Comparison of ENCODE assay signal across 15 cellular contexts in genomic region chr4:78561677-78562076, GRCh38. TPM values are rescaled to one million over a fixed set of nuclear protein-coding genes. Genes with fewer than 3 reads are reported as not detected.
DNase-seq lines count a peak whose midpoint lies in the region; ATAC-seq and TF ChIP-seq lines count a peak whose summit lies in the region.
"Had no signal": no experiment of that assay in that cellular context is flagged by ENCODE, and none has a peak within 500 bp of the region (broad histone marks: within the 10 kb centered on the region; RNA-seq: fewer than 3 reads in every experiment).

No MANE protein-coding gene starts in this region.

- no peaks in the 10 kb centered on the region for H3K79me2 ChIP-seq in GM23338 (replicated peaks; ENCODE audit: insufficient read depth)

- ATAC-seq in GM23338 (no peak), body of pancreas (peak; percentile 76), GM19467 (IDR thresholded peaks at IDR 0.05; ENCODE audit: unreplicated experiment) (no peak)
- no peak for ATAC-seq in stimulated activated naive CD8-positive, alpha-beta T cell treated with anti-CD3 and anti-CD28 coated beads, Interleukin-15, amount 100 ng/mL, for 72 hours
- ATAC-seq: psoas muscle, T-cell had no signal

- H3K27ac ChIP-seq in GM23338 (ENCODE audit: low read depth) (0 out of 2 replicates have a peak overlapping the region, but pooled peaks have one; percentile 5), body of pancreas (peak overlapping the region; percentile 19 to 57 (median 34)), liver (ENCODE audit: low read depth in 1 of 2, low read length in 2 of 2) (no peak overlapping the region), adrenal gland (peak overlapping the region in 1 of 5 donors; percentile 3)
- H3K27ac ChIP-seq: psoas muscle had no signal

- TF ChIP-seq CTCF in GM23338 (conservative IDR thresholded peaks at IDR 0.05; ENCODE audit: low read depth in 2 of 2) (no peak), body of pancreas (IDR thresholded peaks at IDR 0.05) (no peak), liver (IDR thresholded peaks at IDR 0.05; ENCODE audit: low read depth, low read length, missing input control) (no peak), adrenal gland (IDR thresholded peaks at IDR 0.05) (no peak)

- H3K4me1 Mint-ChIP-seq in GM23338: peaks cover 49% of the 10 kb centered on the region
- no peaks in the 10 kb centered on the region for H3K4me1 Mint-ChIP-seq in stimulated activated naive CD8-positive, alpha-beta T cell treated with anti-CD3 and anti-CD28 coated beads, Interleukin-15, amount 100 ng/mL, for 72 hours
- H3K4me1 Mint-ChIP-seq: activated naive CD4-positive, alpha-beta T cell treated with anti-CD3 and anti-CD28 coated beads, Interleukin-2, amount 50 U/mL, for 24 hours; T-cell had no signal

- intact Hi-C loops in body of pancreas (cut with DNase I) (no loop called here), adrenal gland (cut with DNase I) (no loop called here)

- peaks cover 5% of the 10 kb centered on the region; the same call in 1 of the 3 replicates for H3K36me3 Mint-ChIP-seq in GM23338 (ENCODE audit: low read depth)
- H3K36me3 Mint-ChIP-seq: activated naive CD4-positive, alpha-beta T cell treated with anti-CD3 and anti-CD28 coated beads, Interleukin-2, amount 50 U/mL, for 24 hours; T-cell had no signal

- H3K36me3 ChIP-seq in GM23338 (ENCODE audit: insufficient read depth) (no peaks in the 10 kb centered on the region), body of pancreas (replicated peaks in 1 of 2; ENCODE audit: insufficient read depth in 1 of 2, low read depth in 2 of 2) (no peaks in the 10 kb centered on the region), liver (ENCODE audit: control insufficient read depth in 4 of 4, insufficient read depth in 3 of 4, low read depth in 1 of 4, low read length in 3 of 4) (no peaks in the 10 kb centered on the region), skeletal muscle satellite cell (ENCODE audit: insufficient read depth, low read length) (no peaks in the 10 kb centered on the region), adrenal gland (replicated peaks in 1 of 2) (no peaks in the 10 kb centered on the region), H7 (replicated peaks; ENCODE audit: control insufficient read depth, insufficient read depth, low read length) (no peaks in the 10 kb centered on the region)

- no peaks in the 10 kb centered on the region for H4K20me1 ChIP-seq in GM23338 (replicated peaks; ENCODE audit: insufficient read depth)

- H3K27ac Mint-ChIP-seq in GM23338: no peak overlapping the region
- H3K27ac Mint-ChIP-seq in stimulated activated naive CD8-positive, alpha-beta T cell treated with anti-CD3 and anti-CD28 coated beads, Interleukin-15, amount 100 ng/mL, for 72 hours: no peak overlapping the region
- H3K27ac Mint-ChIP-seq: activated naive CD4-positive, alpha-beta T cell treated with anti-CD3 and anti-CD28 coated beads, Interleukin-2, amount 50 U/mL, for 24 hours; T-cell had no signal

- no peak overlapping the region for H3K9ac ChIP-seq in liver (ENCODE audit: low read depth in 1 of 2, low read length in 2 of 2)
- no peak overlapping the region for H3K9ac ChIP-seq in skeletal muscle satellite cell (ENCODE audit: low read depth, low read length)

- H3K4me3 Mint-ChIP-seq in GM23338: no peak overlapping the region
- no peak overlapping the region for H3K4me3 Mint-ChIP-seq in stimulated activated naive CD8-positive, alpha-beta T cell treated with anti-CD3 and anti-CD28 coated beads, Interleukin-15, amount 100 ng/mL, for 72 hours
- H3K4me3 Mint-ChIP-seq: activated naive CD4-positive, alpha-beta T cell treated with anti-CD3 and anti-CD28 coated beads, Interleukin-2, amount 50 U/mL, for 24 hours; T-cell had no signal

- TF ChIP-seq POLR2A in body of pancreas (IDR thresholded peaks at IDR 0.05): no peak
- no peak for TF ChIP-seq POLR2A in adrenal gland (IDR thresholded peaks at IDR 0.05)

- H3K27me3 ChIP-seq in GM23338 (ENCODE audit: insufficient read depth) (no peaks in the 10 kb centered on the region), body of pancreas (no peaks in the 10 kb centered on the region), liver (ENCODE audit: control insufficient read depth in 4 of 4, insufficient read depth in 4 of 4, low read length in 3 of 4) (peaks cover 0 to 5% (median 1%) of the 10 kb centered on the region in 4 donors), skeletal muscle satellite cell (ENCODE audit: control insufficient read depth, insufficient read depth, low read length) (no peaks in the 10 kb centered on the region), adrenal gland (no peaks in the 10 kb centered on the region), H7 (ENCODE audit: control insufficient read depth, insufficient read depth, low read length) (no peaks in the 10 kb centered on the region)

- H3K4me2 ChIP-seq in GM23338: peak overlapping the region; percentile 1; the same call in 1 of the 2 replicates
- H3K4me2 ChIP-seq in skeletal muscle satellite cell (ENCODE audit: low read length): peak overlapping the region; percentile 52

- peaks cover 2% of the 10 kb centered on the region for H3K27me3 Mint-ChIP-seq in GM23338 (ENCODE audit: insufficient read depth, low read depth, poor library complexity)
- peaks cover 6% of the 10 kb centered on the region for H3K27me3 Mint-ChIP-seq in stimulated activated naive CD8-positive, alpha-beta T cell treated with anti-CD3 and anti-CD28 coated beads, Interleukin-15, amount 100 ng/mL, for 72 hours
- H3K27me3 Mint-ChIP-seq: activated naive CD4-positive, alpha-beta T cell treated with anti-CD3 and anti-CD28 coated beads, Interleukin-2, amount 50 U/mL, for 24 hours had no signal

- H2AFZ ChIP-seq in GM23338: no peak overlapping the region

- DNase-seq in GM23338 (ENCODE audit: low spot score) (no peak), body of pancreas (no peak), adrenal gland (no peak), H7 (no peak)
- DNase-seq in stimulated activated naive CD8-positive, alpha-beta T cell treated with anti-CD3 and anti-CD28 coated beads, Interleukin-15, amount 100 ng/mL, for 72 hours: no peak
- DNase-seq: activated CD4-positive, CD25-positive, alpha-beta regulatory T cell treated with anti-CD3 and anti-CD28 coated beads, Interleukin-2, amount 50 U/mL, for 72 hours; C1 segment of cervical spinal cord; NCI-H345; psoas muscle; T-cell had no signal

- no peaks in the 10 kb centered on the region for H3F3A ChIP-seq in GM23338 (replicated peaks; ENCODE audit: low read depth)

- no peaks in the 10 kb centered on the region for H3K9me2 ChIP-seq in GM23338 (ENCODE audit: insufficient read depth)

- TF ChIP-seq RAD21 in liver (IDR thresholded peaks at IDR 0.05): no peak

- H3K9me3 ChIP-seq in body of pancreas (no peaks in the 10 kb centered on the region), liver (ENCODE audit: control insufficient read depth in 4 of 4, low read length in 3 of 4) (no peaks in the 10 kb centered on the region), skeletal muscle satellite cell (replicated peaks; ENCODE audit: low read length) (no peaks in the 10 kb centered on the region), adrenal gland (replicated peaks in 1 of 3) (no peaks in the 10 kb centered on the region)
- H3K9me3 ChIP-seq: psoas muscle had no signal

- H3K4me1 ChIP-seq in GM23338 (ENCODE audit: insufficient read depth) (peaks cover 39% of the 10 kb centered on the region), body of pancreas (peaks cover 24% of the 10 kb centered on the region), liver (ENCODE audit: control insufficient read depth in 4 of 4, insufficient read depth in 4 of 4, low read length in 3 of 4) (no peaks in the 10 kb centered on the region), skeletal muscle satellite cell (ENCODE audit: control insufficient read depth, insufficient read depth, low read length) (peaks cover 42% of the 10 kb centered on the region), adrenal gland (replicated peaks in 1 of 2) (peaks cover 0 to 6% of the 10 kb centered on the region in 2 donors)
- H3K4me1 ChIP-seq: psoas muscle had no signal

- no peaks in the 10 kb centered on the region for H3K9me3 Mint-ChIP-seq in GM23338
- peaks cover 4 to 6% of the 10 kb centered on the region in 2 donors for H3K9me3 Mint-ChIP-seq in stimulated activated naive CD8-positive, alpha-beta T cell treated with anti-CD3 and anti-CD28 coated beads, Interleukin-15, amount 100 ng/mL, for 72 hours
- H3K9me3 Mint-ChIP-seq: activated naive CD4-positive, alpha-beta T cell treated with anti-CD3 and anti-CD28 coated beads, Interleukin-2, amount 50 U/mL, for 24 hours had no signal

- H3K4me3 ChIP-seq in GM23338: no peak overlapping the region
- H3K4me3 ChIP-seq in body of pancreas: no peak overlapping the region
- no peak overlapping the region for H3K4me3 ChIP-seq in liver (ENCODE audit: low read depth in 1 of 3, low read length in 3 of 3)
- H3K4me3 ChIP-seq in skeletal muscle satellite cell (ENCODE audit: low read length): peak overlapping the region; percentile 14
- no peak overlapping the region for H3K4me3 ChIP-seq in adrenal gland
- no peak overlapping the region for H3K4me3 ChIP-seq in H7 (ENCODE audit: insufficient read depth, low read depth, low read length)
- H3K4me3 ChIP-seq: psoas muscle had no signal

TF ChIP-seq in GM23338, 12 proteins besides CTCF, POLR2A, EP300 and RAD21 (continues in another document):
- TF ChIP-seq NANOG (IDR thresholded peaks at IDR 0.05; ENCODE audit: borderline replicate concordance): no peak

TF ChIP-seq in liver, 16 proteins besides CTCF, POLR2A, EP300 and RAD21 (continues in another document):
- TF ChIP-seq SP1 (IDR thresholded peaks at IDR 0.05): peak; percentile 9

RNA-seq across cellular contexts. Expression of gene ANXA3, which starts 10.1 kb away (rescaled TPM):
- total RNA-seq in GM23338 (2014; rRNA removed; shearing (Covaris generic)): 20.3 and 23.8 TPM in 2 replicates
- 26.2 and 31.5 TPM in 2 replicates for polyA plus RNA-seq in GM23338 (2016; fragmentation: Nextera tagmentation; extraction: Ambion mirVana)
- total RNA-seq in body of pancreas: 10 to 100 TPM; 35.9 to 65.1 TPM
- 10 to 100 TPM in 1 of 2 donors, 1 to 10 TPM in 1; 3.9 to 16.4 TPM for total RNA-seq in liver
- 1 to 10 TPM; 1.7 to 2.8 TPM for polyA plus RNA-seq in liver
- total RNA-seq in skeletal muscle satellite cell (2012; rRNA removed): 0.51 TPM in 1 of 2 replicates, not detected in the other
- 1 to 10 TPM in 7 of 8 donors, under 1 TPM in 1; 0.72 to 6.7 (median 2.9) TPM for total RNA-seq in adrenal gland
- 10 to 100 TPM in 1 of 3 donors, 1 to 10 TPM in 2; 4.5 to 14.1 (median 9.2) TPM for polyA plus RNA-seq in adrenal gland
- 30.7 and 37.9 TPM in 2 replicates for total RNA-seq in H7 (2014; rRNA removed; shearing (Covaris generic))
- total RNA-seq: OCI-LY7 had no signal

Comparison
In these comparisons a context has a peak if more than half of its experiments do, and no peak if none do; other contexts are left out.
1. H3K27ac ChIP-seq: peak in GM23338 (single experiment) and body of pancreas (4 of 4); none in liver (0 of 2).